ENCODE assay signal across 9 cellular contexts in genomic region chr9:131275332-131276106, GRCh38. TPM values are rescaled to one million over a fixed set of nuclear protein-coding genes. Genes with fewer than 3 reads are reported as not detected.
DNase-seq lines count a peak whose midpoint lies in the region; ATAC-seq lines count a peak whose summit lies in the region.
"Had no signal": no experiment of that assay in that cellular context is flagged by ENCODE, and none has a peak within 500 bp of the region (broad histone marks: within the 10 kb centered on the region; RNA-seq: fewer than 3 reads in every experiment).

No MANE protein-coding gene starts in this region.

- peaks cover 3% of the 10 kb centered on the region for H3K4me1 ChIP-seq in right cardiac atrium (ENCODE audit: control insufficient read depth, insufficient read depth, low read length)

- no peaks in the 10 kb centered on the region for H3K27me3 ChIP-seq in right cardiac atrium (ENCODE audit: control insufficient read depth, insufficient read depth)

- H3K4me1 Mint-ChIP-seq in stimulated activated naive CD8-positive, alpha-beta T cell treated with anti-CD3 and anti-CD28 coated beads, Interleukin-15, amount 100 ng/mL, for 72 hours, result peaks cover 42% of the 10 kb centered on the region

- DNase-seq in DMS 273 (lab: John Stamatoyannopoulos, UW; ENCODE audit: unreplicated experiment) (peak; percentile 53), DMS 273 treated with DMSO at 0.1 percent for 48 hours (lab: John Stamatoyannopoulos, UW) (no peak), UCSD-AML1 (lab: John Stamatoyannopoulos, UW; ENCODE audit: unreplicated experiment) (peak; percentile 70), right cardiac atrium (peak; percentile 44 to 83 (median 80)), NCI-H1105 (lab: John Stamatoyannopoulos, UW) (no peak)
- DNase-seq in stimulated activated naive CD8-positive, alpha-beta T cell treated with anti-CD3 and anti-CD28 coated beads, Interleukin-15, amount 100 ng/mL, for 72 hours, result peak; percentile 38 to 53

- peak overlapping the region; percentile 98 for H3K27ac ChIP-seq in right cardiac atrium (ENCODE audit: low read length)
- H3K27ac ChIP-seq: 22Rv1 had no signal

- no peaks in the 10 kb centered on the region for H3K27me3 Mint-ChIP-seq in stimulated activated naive CD8-positive, alpha-beta T cell treated with anti-CD3 and anti-CD28 coated beads, Interleukin-15, amount 100 ng/mL, for 72 hours

- intact Hi-C loops in right cardiac atrium (cut with DNase I), result loop anchor here (2.0 to 10.0 kb wide), 6 partner anchors 38 to 101 kb away; no protein-coding TSS in a partner anchor

- 40% methylated on average over 30 of the region's 30 CpGs for WGBS in right cardiac atrium

- H3K27ac Mint-ChIP-seq in stimulated activated naive CD8-positive, alpha-beta T cell treated with anti-CD3 and anti-CD28 coated beads, Interleukin-15, amount 100 ng/mL, for 72 hours, result peak overlapping the region; percentile 98

- ATAC-seq in right cardiac atrium (peak; percentile 18 to 25), GM18873 (IDR thresholded peaks at IDR 0.05; ENCODE audit: low FRiP score, unreplicated experiment) (no peak), GM19467 (IDR thresholded peaks at IDR 0.05; ENCODE audit: unreplicated experiment) (no peak)
- peak; percentile 23 for ATAC-seq in stimulated activated naive CD8-positive, alpha-beta T cell treated with anti-CD3 and anti-CD28 coated beads, Interleukin-15, amount 100 ng/mL, for 72 hours

- peak overlapping the region; percentile 86 for H3K4me3 ChIP-seq in right cardiac atrium (ENCODE audit: low read length)

- H3K9me3 Mint-ChIP-seq in stimulated activated naive CD8-positive, alpha-beta T cell treated with anti-CD3 and anti-CD28 coated beads, Interleukin-15, amount 100 ng/mL, for 72 hours, result no peaks in the 10 kb centered on the region

- peak overlapping the region; percentile 91 to 92 for H3K4me3 Mint-ChIP-seq in stimulated activated naive CD8-positive, alpha-beta T cell treated with anti-CD3 and anti-CD28 coated beads, Interleukin-15, amount 100 ng/mL, for 72 hours

- no peaks in the 10 kb centered on the region for H3K9me3 ChIP-seq in right cardiac atrium (ENCODE audit: control insufficient read depth, low read length)

RNA-seq across cellular contexts. Expression of gene FAM78A, which starts 0.8 kb away (rescaled TPM):
- 10 to 100 TPM; 37.9 to 63.8 (median 53.9) TPM for total RNA-seq in right cardiac atrium
- 50.7 TPM for polyA plus RNA-seq in right cardiac atrium

RNA-seq across cellular contexts. Expression of gene PLPP7, which starts 14.0 kb away (rescaled TPM):
- 100 to 1,000 TPM in 3 of 4 donors, 10 to 100 TPM in 1; 96.3 to 126 (median 106) TPM for total RNA-seq in right cardiac atrium
- polyA plus RNA-seq in right cardiac atrium, result 160 TPM

Comparison
In these comparisons a context has a peak if more than half of its experiments do, and no peak if none do; other contexts are left out.
1. DNase-seq: peak in DMS 273 (single experiment), UCSD-AML1 (single experiment), right cardiac atrium (3 of 3) and stimulated activated naive CD8-positive, alpha-beta T cell treated with anti-CD3 and anti-CD28 coated beads, Interleukin-15, amount 100 ng/mL, for 72 hours (2 of 2); none in DMS 273 treated with DMSO at 0.1 percent for 48 hours (single experiment) and NCI-H1105 (single experiment).
2. ATAC-seq: peak in right cardiac atrium (2 of 2) and stimulated activated naive CD8-positive, alpha-beta T cell treated with anti-CD3 and anti-CD28 coated beads, Interleukin-15, amount 100 ng/mL, for 72 hours (single experiment); none in GM18873 (single experiment) and GM19467 (single experiment).